ENCODE assay signal across 10 cellular contexts in genomic region chr12:78406776-78407335, GRCh38.
DNase-seq lines count a peak whose midpoint lies in the region; ATAC-seq lines count a peak whose summit lies in the region.
"Had no signal": no experiment of that assay in that cellular context is flagged by ENCODE, and none has a peak within 500 bp of the region (broad histone marks: within the 10 kb centered on the region; RNA-seq: fewer than 3 reads in every experiment).

No MANE protein-coding gene starts in this region.

- peak overlapping the region in 1 of 2 experiments; percentile 54 for H3K4me3 ChIP-seq in mesenchymal stem cell (ENCODE audit: insufficient read depth in 1 of 2, low read depth in 1 of 2, low read length in 2 of 2)
- H3K4me3 ChIP-seq: SK-N-MC had no signal

- H3K9ac ChIP-seq in mesenchymal stem cell (ENCODE audit: low read length) = peak overlapping the region; percentile 50

- peak overlapping the region; percentile 35 for H3K27ac ChIP-seq in mesenchymal stem cell (ENCODE audit: low read length, poor library complexity, severe bottlenecking)
- H3K27ac ChIP-seq: 22Rv1, SK-N-MC had no signal

- H3K14ac ChIP-seq in mesenchymal stem cell (ENCODE audit: low read length in 2 of 2) = no peak overlapping the region

- H3K36me3 ChIP-seq in mesenchymal stem cell (ENCODE audit: control insufficient read depth in 1 of 2, insufficient read depth in 2 of 2, low read depth in 1 of 2, low read length in 2 of 2) = no peaks in the 10 kb centered on the region

- WGBS in mesenchymal stem cell = no CpG with 5 or more reads among the region's 4 CpGs

- H4K91ac ChIP-seq in mesenchymal stem cell (ENCODE audit: low read length) = no peak overlapping the region

- H3K18ac ChIP-seq in mesenchymal stem cell (ENCODE audit: low read depth in 1 of 2, low read length in 2 of 2) = no peak overlapping the region

- peak; percentile 88 for ATAC-seq in HG02571 (IDR thresholded peaks at IDR 0.05; ENCODE audit: unreplicated experiment)
- no peak for ATAC-seq in Right ventricle myocardium inferior

- H2AK5ac ChIP-seq in mesenchymal stem cell (ENCODE audit: low read length, severe bottlenecking) = no peak overlapping the region

- peaks cover 2% of the 10 kb centered on the region for H3K4me1 ChIP-seq in mesenchymal stem cell (ENCODE audit: control insufficient read depth, insufficient read depth, low read depth, low read length)

- no peak overlapping the region for H2AFZ ChIP-seq in mesenchymal stem cell (ENCODE audit: low read depth, low read length)

- intact Hi-C loops in Right ventricle myocardium inferior (cut with DNase I) (no loop called here), posterior vena cava (cut with DNase I) (no loop called here)

- no peaks in the 10 kb centered on the region for H3K27me3 ChIP-seq in mesenchymal stem cell (ENCODE audit: control insufficient read depth in 1 of 2, insufficient read depth in 1 of 2, low read length in 2 of 2)

- no peak overlapping the region for H3K4ac ChIP-seq in mesenchymal stem cell (ENCODE audit: low read depth in 1 of 2, low read length in 2 of 2)

- no peaks in the 10 kb centered on the region for H3K9me3 ChIP-seq in mesenchymal stem cell (ENCODE audit: control insufficient read depth, low read length)

- no peak overlapping the region for H3K23ac ChIP-seq in mesenchymal stem cell (ENCODE audit: low read length in 2 of 2)

- no peak overlapping the region for H2BK12ac ChIP-seq in mesenchymal stem cell (ENCODE audit: low read length in 2 of 2)

- H2BK15ac ChIP-seq in mesenchymal stem cell (ENCODE audit: low read depth, poor library complexity, severe bottlenecking) = no peak overlapping the region

- no peaks in the 10 kb centered on the region for H3K79me1 ChIP-seq in mesenchymal stem cell (replicated peaks; ENCODE audit: low read length, poor library complexity, severe bottlenecking)

- H4K8ac ChIP-seq in mesenchymal stem cell (ENCODE audit: low read length) = no peak overlapping the region

- H3K4me2 ChIP-seq in mesenchymal stem cell (ENCODE audit: low read length, poor library complexity, severe bottlenecking) = no peak overlapping the region

- peak; percentile 48 for DNase-seq in DMS79 treated with DMSO at 0.1 percent for 48 hours (lab: John Stamatoyannopoulos, UW)
- no peak for DNase-seq in DMS79 (lab: John Stamatoyannopoulos, UW)
- DNase-seq in NAMALWA (ENCODE audit: low spot score) = peak; percentile 7
- DNase-seq in mesenchymal stem cell = peak; percentile 64
- no peak for DNase-seq in ecto neural progenitor cell (ENCODE audit: low spot score)
- no peak for DNase-seq in Right ventricle myocardium inferior (ENCODE audit: missing footprints)
- DNase-seq in posterior vena cava (ENCODE audit: low spot score) = no peak

- H2BK120ac ChIP-seq in mesenchymal stem cell (ENCODE audit: low read depth, low read length) = no peak overlapping the region

- no peak overlapping the region for H2BK5ac ChIP-seq in mesenchymal stem cell (ENCODE audit: low read depth, low read length, poor library complexity, severe bottlenecking)

Comparison
In these comparisons a context has a peak if more than half of its experiments do, and no peak if none do; other contexts are left out.
1. DNase-seq: peak in DMS79 treated with DMSO at 0.1 percent for 48 hours (single experiment), NAMALWA (single experiment) and mesenchymal stem cell (single experiment); none in DMS79 (single experiment), ecto neural progenitor cell (single experiment), Right ventricle myocardium inferior (single experiment) and posterior vena cava (single experiment).